ENCODE assay signal across 8 cellular contexts in the genomic region with DNA sequence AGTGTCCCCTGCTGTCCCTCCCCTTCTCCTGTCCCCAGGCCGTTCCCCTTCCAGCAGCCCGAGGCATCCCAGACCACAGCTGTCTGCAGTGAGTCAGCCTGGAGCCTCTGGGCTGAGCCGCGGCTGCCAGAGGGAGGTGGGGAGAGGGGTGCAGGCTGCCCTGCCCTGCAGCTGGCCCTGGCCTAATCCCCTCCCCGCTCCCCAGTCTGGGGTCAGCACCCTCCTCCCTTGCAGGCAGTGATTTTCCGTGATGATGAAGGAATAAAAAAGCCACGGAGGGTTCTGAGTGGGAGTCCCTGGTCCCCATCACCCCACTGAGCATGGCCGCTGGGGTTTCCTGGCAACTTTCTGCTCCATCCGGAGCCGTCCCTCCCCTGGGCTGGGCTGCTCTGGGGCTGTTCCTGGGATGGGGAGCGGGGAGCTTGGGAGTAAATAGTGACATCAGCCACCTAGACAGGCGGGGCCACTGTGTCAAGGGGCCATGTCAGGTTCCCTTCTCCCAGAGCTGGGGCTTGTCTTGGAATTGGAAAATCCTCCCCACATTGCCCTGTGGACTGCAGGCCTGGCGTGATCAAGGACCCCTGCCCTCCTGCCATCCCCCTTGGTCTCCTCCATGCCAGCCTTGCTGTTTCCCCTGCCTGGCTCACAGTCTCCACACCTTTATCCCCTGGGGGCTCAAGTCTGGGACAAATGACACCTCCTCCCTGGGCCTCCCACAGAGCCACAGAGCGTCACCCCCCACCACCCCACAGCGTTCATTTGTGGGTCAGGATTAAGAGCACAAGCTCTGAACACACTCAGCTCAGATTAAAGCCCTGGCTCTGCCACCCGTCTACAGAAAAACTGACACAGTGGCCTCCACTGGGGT. TPM values are rescaled to one million over a fixed set of nuclear protein-coding genes. Genes with fewer than 3 reads are reported as not detected.
A peak's percentile ranks its signal among the peaks of the same experiment; 100 is the strongest.
DNase-seq lines count a peak whose midpoint lies in the region; ATAC-seq and TF ChIP-seq lines count a peak whose summit lies in the region.

No MANE protein-coding gene starts in this region.

- H3K4me3 ChIP-seq in HEK293 (ENCODE audit: low read depth, low read length): no peak overlapping the region; the same call in 1 of the 2 replicates
- peak overlapping the region; percentile 18; the same call in 1 of the 2 replicates for H3K4me3 ChIP-seq in WI38 (ENCODE audit: low read depth, low read length)
- no peak overlapping the region for H3K4me3 ChIP-seq in cardiac muscle cell
- peak overlapping the region; percentile 45 for H3K4me3 ChIP-seq in psoas muscle

- ATAC-seq in psoas muscle (peak; percentile 69 to 74 (median 72)), GM19452 (IDR thresholded peaks at IDR 0.05; ENCODE audit: unreplicated experiment) (no peak)

- no peaks in the 10 kb centered on the region for H3K9me3 ChIP-seq in HEK293 (ENCODE audit: control insufficient read depth, insufficient read depth, low read depth, low read length)
- H3K9me3 ChIP-seq in cardiac muscle cell (ENCODE audit: low read depth): no peaks in the 10 kb centered on the region
- no peaks in the 10 kb centered on the region for H3K9me3 ChIP-seq in psoas muscle

- CTCF ChIA-PET in HEK293 (lab: Yijun Ruan, JAX): interaction anchor here (0.5 to 4.3 kb wide), 15 partner anchors 8 to 1868 kb away, joined by 3 to 44 read pairs (median 3); no protein-coding TSS in a partner anchor

- 27 to 36% (median 34%) methylated on average over 16 of the region's 16 CpGs for WGBS in psoas muscle, 3 donors

- H3K27me3 ChIP-seq in cardiac muscle cell (no peaks in the 10 kb centered on the region), psoas muscle (ENCODE audit: insufficient read depth in 3 of 3, low read length in 2 of 3) (no peaks in the 10 kb centered on the region)

- intact Hi-C loops in psoas muscle (cut with DNase I): loop anchor here (1.0 to 10.0 kb wide), 3 partner anchors 63 to 204 kb away; no protein-coding TSS in a partner anchor

- TF ChIP-seq CTCF in HEK293 (tag by site-specific recombination; IDR thresholded peaks at IDR 0.05): no peak
- TF ChIP-seq CTCF in WI38 (IDR thresholded peaks at IDR 0.05; ENCODE audit: low read depth, low read length): no peak
- TF ChIP-seq CTCF in cardiac muscle cell (IDR thresholded peaks at IDR 0.05; ENCODE audit: low read depth, low read length): no peak
- TF ChIP-seq CTCF in psoas muscle (IDR thresholded peaks at IDR 0.05): no peak

- no peak overlapping the region for H3K27ac ChIP-seq in HEK293 (ENCODE audit: extremely low read depth, low read depth, low read length)
- peak overlapping the region; percentile 22 for H3K27ac ChIP-seq in cardiac muscle cell
- peak overlapping the region; percentile 68 for H3K27ac ChIP-seq in psoas muscle

- peak; percentile 35 for DNase-seq in 8988T
- DNase-seq in cardiac muscle cell (ENCODE audit: low read depth in 1 of 2, low spot score in 1 of 2): peak; percentile 42 to 82
- peak; percentile 87 to 91 for DNase-seq in psoas muscle
- no peak for DNase-seq in NCI-H187 (lab: John Stamatoyannopoulos, UW)
- DNase-seq in activated CD4-positive, CD25-positive, alpha-beta regulatory T cell (lab: John Stamatoyannopoulos, UW): no peak

- POLR2A ChIA-PET in HEK293 (lab: Yijun Ruan, JAX): interaction anchor here (0.5 to 2.3 kb wide), 7 partner anchors 9 to 202 kb away, joined by 3 to 20 read pairs (median 4); partner anchors contain the start of gene SPC24

- H3K4me1 ChIP-seq in HEK293 (ENCODE audit: control insufficient read depth, insufficient read depth, low read length) (peaks cover 26% of the 10 kb centered on the region), cardiac muscle cell (ENCODE audit: low read depth) (peaks cover 22% of the 10 kb centered on the region), psoas muscle (peaks cover 44% of the 10 kb centered on the region)

- H3K36me3 ChIP-seq in HEK293 (ENCODE audit: control insufficient read depth in 2 of 2, insufficient read depth in 1 of 2, low read length in 2 of 2) (peaks cover 0 to under 1% of the 10 kb centered on the region in 2 experiments; a peak in 1 of 3 replicates), cardiac muscle cell (no peaks in the 10 kb centered on the region), psoas muscle (ENCODE audit: insufficient read depth in 1 of 2, low read depth in 1 of 2) (no peaks in the 10 kb centered on the region)

TF ChIP-seq in HEK293, 187 proteins besides CTCF, POLR2A, EP300 and RAD21 (continues in another document):
- TF ChIP-seq ZBTB17 (tag by site-specific recombination; IDR thresholded peaks at IDR 0.05) (peak; percentile 80), ZBTB8A (tag by site-specific recombination; IDR thresholded peaks at IDR 0.05) (no peak), ZFHX2 (tag by site-specific recombination; conservative IDR thresholded peaks at IDR 0.05) (no peak), ZNF24 (tag by site-specific recombination; IDR thresholded peaks at IDR 0.05) (0 out of 2 replicates have a peak, but pooled peaks have one; percentile 60), ZNF16 (tag by site-specific recombination; IDR thresholded peaks at IDR 0.05; ENCODE audit: low read depth) (no peak), SP2 (tag by site-specific recombination; IDR thresholded peaks at IDR 0.05) (peak; percentile 67), EGR2 (tag by site-specific recombination; IDR thresholded peaks at IDR 0.05; ENCODE audit: low read depth) (peak; percentile 21; the same call in 1 of the 2 replicates), GLIS1 (tag by site-specific recombination; IDR thresholded peaks at IDR 0.05) (peak; percentile 100), PRDM10 (tag by site-specific recombination; IDR thresholded peaks at IDR 0.05) (peak; percentile 93), ZFP37 (tag by site-specific recombination; IDR thresholded peaks at IDR 0.05) (no peak; the same call in 1 of the 2 replicates), KLF1 (tag by site-specific recombination; IDR thresholded peaks at IDR 0.05) (0 out of 2 replicates have a peak, but pooled peaks have one; percentile 32), ZBTB48 (tag by site-specific recombination; IDR thresholded peaks at IDR 0.05) (peak; percentile 96)
- TF ChIP-seq, protein P1, sequence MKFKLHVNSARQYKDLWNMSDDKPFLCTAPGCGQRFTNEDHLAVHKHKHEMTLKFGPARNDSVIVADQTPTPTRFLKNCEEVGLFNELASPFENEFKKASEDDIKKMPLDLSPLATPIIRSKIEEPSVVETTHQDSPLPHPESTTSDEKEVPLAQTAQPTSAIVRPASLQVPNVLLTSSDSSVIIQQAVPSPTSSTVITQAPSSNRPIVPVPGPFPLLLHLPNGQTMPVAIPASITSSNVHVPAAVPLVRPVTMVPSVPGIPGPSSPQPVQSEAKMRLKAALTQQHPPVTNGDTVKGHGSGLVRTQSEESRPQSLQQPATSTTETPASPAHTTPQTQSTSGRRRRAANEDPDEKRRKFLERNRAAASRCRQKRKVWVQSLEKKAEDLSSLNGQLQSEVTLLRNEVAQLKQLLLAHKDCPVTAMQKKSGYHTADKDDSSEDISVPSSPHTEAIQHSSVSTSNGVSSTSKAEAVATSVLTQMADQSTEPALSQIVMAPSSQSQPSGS (tag by site-specific recombination; IDR thresholded peaks at IDR 0.05; ENCODE audit: low read depth): peak; percentile 38; the same call in 1 of the 2 replicates
- TF ChIP-seq, protein P2, sequence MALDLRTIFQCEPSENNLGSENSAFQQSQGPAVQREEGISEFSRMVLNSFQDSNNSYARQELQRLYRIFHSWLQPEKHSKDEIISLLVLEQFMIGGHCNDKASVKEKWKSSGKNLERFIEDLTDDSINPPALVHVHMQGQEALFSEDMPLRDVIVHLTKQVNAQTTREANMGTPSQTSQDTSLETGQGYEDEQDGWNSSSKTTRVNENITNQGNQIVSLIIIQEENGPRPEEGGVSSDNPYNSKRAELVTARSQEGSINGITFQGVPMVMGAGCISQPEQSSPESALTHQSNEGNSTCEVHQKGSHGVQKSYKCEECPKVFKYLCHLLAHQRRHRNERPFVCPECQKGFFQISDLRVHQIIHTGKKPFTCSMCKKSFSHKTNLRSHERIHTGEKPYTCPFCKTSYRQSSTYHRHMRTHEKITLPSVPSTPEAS (tag by site-specific recombination; IDR thresholded peaks at IDR 0.05): no peak

RNA-seq across cellular contexts. Expression of gene SPC24, which starts 16.7 kb away (rescaled TPM):
- 15.8 and 127 TPM in 2 replicates for total RNA-seq in cardiac muscle cell
- 7.1 and 25.8 TPM in 2 replicates for polyA plus RNA-seq in cardiac muscle cell
- total RNA-seq in psoas muscle: 1 to 10 TPM in 2 of 4 donors, under 1 TPM in 2; 0.51 to 1.7 (median 0.98) TPM
- under 1 TPM; 0.14 to 0.55 (median 0.44) TPM for polyA plus RNA-seq in psoas muscle

RNA-seq across cellular contexts. Expression of gene LDLR, which starts 49.6 kb away (rescaled TPM):
- 98.6 and 120 TPM in 2 replicates for total RNA-seq in cardiac muscle cell
- 57.8 and 107 TPM in 2 replicates for polyA plus RNA-seq in cardiac muscle cell
- 10 to 100 TPM in 1 of 4 donors, 1 to 10 TPM in 3; 3.2 to 10.1 (median 6.0) TPM for total RNA-seq in psoas muscle
- polyA plus RNA-seq in psoas muscle: 1 to 10 TPM; 1.7 to 5.4 (median 2.2) TPM

RNA-seq across cellular contexts. Expression of gene KANK2, which starts 58.5 kb away (rescaled TPM):
- total RNA-seq in cardiac muscle cell (73.0 and 106 TPM in 2 replicates), psoas muscle (100 to 1,000 TPM in 1 of 4 donors, 10 to 100 TPM in 3; 44.0 to 103 (median 68.0) TPM)
- polyA plus RNA-seq in cardiac muscle cell (38.9 and 43.9 TPM in 2 replicates), psoas muscle (10 to 100 TPM; 23.7 to 29.9 (median 25.8) TPM)

Comparison
In these comparisons a context has a peak if more than half of its experiments do, and no peak if none do; other contexts are left out.
1. DNase-seq: peak in 8988T (single experiment), cardiac muscle cell (2 of 2) and psoas muscle (2 of 2); none in NCI-H187 (0 of 2) and activated CD4-positive, CD25-positive, alpha-beta regulatory T cell (0 of 4).
2. H3K4me3 ChIP-seq: peak in WI38 (single experiment) and psoas muscle (single experiment); none in HEK293 (single experiment) and cardiac muscle cell (single experiment).